8 cellular contexts compared by ENCODE assay signal in genomic region chr11:75240381-75241035, GRCh38. TPM values are rescaled to one million over a fixed set of nuclear protein-coding genes. Genes with fewer than 3 reads are reported as not detected.
DNase-seq lines count a peak whose midpoint lies in the region; ATAC-seq and TF ChIP-seq lines count a peak whose summit lies in the region.

A gene with protein sequence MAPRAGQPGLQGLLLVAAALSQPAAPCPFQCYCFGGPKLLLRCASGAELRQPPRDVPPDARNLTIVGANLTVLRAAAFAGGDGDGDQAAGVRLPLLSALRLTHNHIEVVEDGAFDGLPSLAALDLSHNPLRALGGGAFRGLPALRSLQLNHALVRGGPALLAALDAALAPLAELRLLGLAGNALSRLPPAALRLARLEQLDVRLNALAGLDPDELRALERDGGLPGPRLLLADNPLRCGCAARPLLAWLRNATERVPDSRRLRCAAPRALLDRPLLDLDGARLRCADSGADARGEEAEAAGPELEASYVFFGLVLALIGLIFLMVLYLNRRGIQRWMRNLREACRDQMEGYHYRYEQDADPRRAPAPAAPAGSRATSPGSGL (plus strand): TSS chr11:75240774. CDS start chr11:75241050, 276 bp downstream.

- DNase-seq in Jurkat, Clone E6-1 (ENCODE audit: low read depth, low spot score) = no peak
- DNase-seq in ascending aorta (ENCODE audit: low spot score in 2 of 2) = peak in 1 of 2 donors; percentile 58
- no peak for DNase-seq in stimulated activated naive CD8-positive, alpha-beta T cell treated with anti-CD3 and anti-CD28 coated beads, Interleukin-15, amount 100 ng/mL, for 72 hours
- no peak for DNase-seq in HFFc6
- no peak for DNase-seq in NAMALWA (ENCODE audit: low spot score)
- DNase-seq in NCI-H2107 (lab: John Stamatoyannopoulos, UW) = no peak

- peaks cover 81% of the 10 kb centered on the region for H3K27me3 Mint-ChIP-seq in stimulated activated naive CD8-positive, alpha-beta T cell treated with anti-CD3 and anti-CD28 coated beads, Interleukin-15, amount 100 ng/mL, for 72 hours
- peaks cover 51% of the 10 kb centered on the region for H3K27me3 Mint-ChIP-seq in HFFc6 (ENCODE audit: insufficient read depth)

- peak within 1 kb of the TSS; percentile 72 to 92 for H3K4me3 Mint-ChIP-seq in stimulated activated naive CD8-positive, alpha-beta T cell treated with anti-CD3 and anti-CD28 coated beads, Interleukin-15, amount 100 ng/mL, for 72 hours
- H3K4me3 Mint-ChIP-seq in HFFc6 = no peak within 1 kb of the TSS

- TF ChIP-seq CTCF in ascending aorta (IDR thresholded peaks at IDR 0.05) (no peak), liver (IDR thresholded peaks at IDR 0.05; ENCODE audit: low read depth, low read length, missing input control) (no peak), HFFc6 (IDR thresholded peaks at IDR 0.05) (no peak)

- H3K4me1 ChIP-seq in BLaER1 = peaks cover 28% of the 10 kb centered on the region
- peaks cover 2 to 4% of the 10 kb centered on the region in 2 donors for H3K4me1 ChIP-seq in ascending aorta
- peaks cover 4 to 23% (median 16%) of the 10 kb centered on the region in 4 donors for H3K4me1 ChIP-seq in liver (ENCODE audit: control insufficient read depth in 4 of 4, insufficient read depth in 4 of 4, low read length in 3 of 4)

- H3K9me3 Mint-ChIP-seq in stimulated activated naive CD8-positive, alpha-beta T cell treated with anti-CD3 and anti-CD28 coated beads, Interleukin-15, amount 100 ng/mL, for 72 hours = no peaks in the 10 kb centered on the region
- no peaks in the 10 kb centered on the region for H3K9me3 Mint-ChIP-seq in HFFc6

- no peak for ATAC-seq in stimulated activated naive CD8-positive, alpha-beta T cell treated with anti-CD3 and anti-CD28 coated beads, Interleukin-15, amount 100 ng/mL, for 72 hours

- H3K9me3 ChIP-seq in BLaER1 = peaks cover 11% of the 10 kb centered on the region
- H3K9me3 ChIP-seq in ascending aorta = no peaks in the 10 kb centered on the region
- peaks cover 0 to 5% (median 0%) of the 10 kb centered on the region in 4 donors for H3K9me3 ChIP-seq in liver (ENCODE audit: control insufficient read depth in 4 of 4, low read length in 3 of 4)

- no peaks in the 10 kb centered on the region for H3K36me3 ChIP-seq in BLaER1
- no peaks in the 10 kb centered on the region for H3K36me3 ChIP-seq in ascending aorta
- no peaks in the 10 kb centered on the region for H3K36me3 ChIP-seq in liver (ENCODE audit: control insufficient read depth in 4 of 4, insufficient read depth in 3 of 4, low read depth in 1 of 4, low read length in 3 of 4)

- intact Hi-C loops in ascending aorta (cut with DNase I) = loop anchor here (2.0 kb wide), 1 partner anchor 312 kb away; no protein-coding TSS in a partner anchor

- no peaks in the 10 kb centered on the region for H3K36me3 Mint-ChIP-seq in HFFc6 (ENCODE audit: low read depth)

- peak within 1 kb of the TSS; percentile 66 for H3K4me3 ChIP-seq in BLaER1
- peak within 1 kb of the TSS; percentile 35; the same call in 1 of the 2 replicates for H3K4me3 ChIP-seq in Jurkat, Clone E6-1 (ENCODE audit: low read length)
- peak within 1 kb of the TSS; percentile 45 to 65 for H3K4me3 ChIP-seq in ascending aorta
- peak within 1 kb of the TSS; percentile 21 to 55 (median 52) for H3K4me3 ChIP-seq in liver (ENCODE audit: low read depth in 1 of 3, low read length in 3 of 3)

- H3K4me1 Mint-ChIP-seq in stimulated activated naive CD8-positive, alpha-beta T cell treated with anti-CD3 and anti-CD28 coated beads, Interleukin-15, amount 100 ng/mL, for 72 hours = peaks cover 22% of the 10 kb centered on the region
- H3K4me1 Mint-ChIP-seq in HFFc6 (ENCODE audit: low read depth) = no peaks in the 10 kb centered on the region

- peak within 1 kb of the TSS; percentile 89 for H3K4me2 ChIP-seq in BLaER1

- WGBS in liver = 4% methylated on average over 56 of the region's 56 CpGs

- H3K27me3 ChIP-seq in BLaER1 (peaks cover 73% of the 10 kb centered on the region), ascending aorta (peaks cover 5% of the 10 kb centered on the region), liver (ENCODE audit: control insufficient read depth in 4 of 4, insufficient read depth in 4 of 4, low read length in 3 of 4) (peaks cover 0 to 11% (median 5%) of the 10 kb centered on the region in 4 donors)

- no peak within 1 kb of the TSS for H3K27ac Mint-ChIP-seq in stimulated activated naive CD8-positive, alpha-beta T cell treated with anti-CD3 and anti-CD28 coated beads, Interleukin-15, amount 100 ng/mL, for 72 hours
- no peak within 1 kb of the TSS for H3K27ac Mint-ChIP-seq in HFFc6

- H3K9ac ChIP-seq in BLaER1 = no peak within 1 kb of the TSS
- no peak within 1 kb of the TSS for H3K9ac ChIP-seq in liver (ENCODE audit: low read depth in 1 of 2, low read length in 2 of 2)

- H4K20me1 ChIP-seq in BLaER1 = peaks cover 47% of the 10 kb centered on the region

- H3K27ac ChIP-seq in BLaER1 (no peak within 1 kb of the TSS), ascending aorta (no peak within 1 kb of the TSS), liver (ENCODE audit: low read depth in 1 of 2, low read length in 2 of 2) (no peak within 1 kb of the TSS)

- no peak for TF ChIP-seq RAD21 in liver (IDR thresholded peaks at IDR 0.05)

TF ChIP-seq in liver, 16 proteins besides CTCF, POLR2A, EP300 and RAD21:
- TF ChIP-seq GABPA (IDR thresholded peaks at IDR 0.05 in 1 of 2, conservative IDR thresholded peaks at IDR 0.05 in 1 of 2) (no peak), FOXA1 (IDR thresholded peaks at IDR 0.05) (no peak), JUND (IDR thresholded peaks at IDR 0.05) (no peak), SP1 (IDR thresholded peaks at IDR 0.05) (no peak), HNF4G (IDR thresholded peaks at IDR 0.05) (no peak), EGR1 (IDR thresholded peaks at IDR 0.05; ENCODE audit: low read depth in 2 of 2) (no peak), REST (IDR thresholded peaks at IDR 0.05) (no peak), TAF1 (conservative IDR thresholded peaks at IDR 0.05) (no peak), YY1 (IDR thresholded peaks at IDR 0.05) (no peak), NR2F2 (IDR thresholded peaks at IDR 0.05) (no peak), FOXA2 (IDR thresholded peaks at IDR 0.05) (no peak), RXRA (IDR thresholded peaks at IDR 0.05) (no peak), HNF4A (conservative IDR thresholded peaks at IDR 0.05) (no peak), ZBTB33 (IDR thresholded peaks at IDR 0.05) (no peak)
- TF ChIP-seq, protein P1, sequence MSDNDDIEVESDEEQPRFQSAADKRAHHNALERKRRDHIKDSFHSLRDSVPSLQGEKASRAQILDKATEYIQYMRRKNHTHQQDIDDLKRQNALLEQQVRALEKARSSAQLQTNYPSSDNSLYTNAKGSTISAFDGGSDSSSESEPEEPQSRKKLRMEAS (IDR thresholded peaks at IDR 0.05) = no peak
- TF ChIP-seq, protein P2, sequence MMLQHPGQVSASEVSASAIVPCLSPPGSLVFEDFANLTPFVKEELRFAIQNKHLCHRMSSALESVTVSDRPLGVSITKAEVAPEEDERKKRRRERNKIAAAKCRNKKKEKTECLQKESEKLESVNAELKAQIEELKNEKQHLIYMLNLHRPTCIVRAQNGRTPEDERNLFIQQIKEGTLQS (IDR thresholded peaks at IDR 0.05) = no peak
TF ChIP-seq in liver: peak in this region for 0.

RNA-seq across cellular contexts. Expression of the gene that starts here (rescaled TPM):
- polyA plus RNA-seq in Jurkat, Clone E6-1 (2012; ENCODE audit: insufficient read depth, insufficient read length) = not detected
- not detected for total RNA-seq in ascending aorta
- total RNA-seq in liver = not detected
- under 1 TPM in 1 of 2 donors, not detected in 1; 0.05 TPM for polyA plus RNA-seq in liver
- not detected for total RNA-seq in HFFc6 (2021; fragmentation: NEBNext Ultra II Directional; extraction: Animal tissue kit (Norgen Biotek cat#: 25700))
